22 cellular contexts compared by ENCODE assay signal in the genomic region with DNA sequence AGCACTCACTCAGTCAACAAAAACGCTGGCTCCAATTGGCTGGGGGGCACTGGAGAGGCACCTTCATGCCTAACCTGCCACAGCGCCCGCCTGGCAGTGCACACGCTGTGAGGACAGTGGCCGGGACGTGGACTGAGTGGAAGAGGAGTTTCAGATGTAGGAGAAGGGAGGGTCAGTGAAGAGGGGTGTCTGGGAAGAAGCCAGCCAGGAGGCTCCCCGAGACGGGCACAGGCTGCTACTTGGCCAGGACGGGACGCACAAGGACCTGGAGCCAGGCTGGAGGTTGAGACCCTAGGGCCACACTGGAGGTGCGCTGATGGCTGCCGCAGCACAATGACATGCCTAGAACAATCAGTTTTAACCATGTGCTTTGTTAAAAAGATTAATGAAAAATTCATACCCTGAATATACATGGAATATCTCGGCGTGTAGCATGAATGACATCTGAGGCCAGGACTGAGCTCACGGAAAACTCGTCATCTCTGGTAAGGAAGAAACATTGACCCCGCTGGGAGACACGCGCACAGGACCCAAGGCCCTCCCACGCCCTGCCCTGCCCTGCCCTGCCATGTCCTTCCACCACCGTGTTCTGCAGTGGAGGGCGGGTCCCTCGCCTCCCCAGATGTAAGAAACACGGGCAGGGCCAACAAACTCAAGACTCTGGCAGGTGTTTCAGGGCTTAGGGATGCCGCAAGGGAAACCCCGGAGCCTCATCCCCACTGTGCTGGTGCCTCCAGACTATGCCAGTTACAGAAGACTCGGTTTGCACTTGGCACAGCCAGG. TPM values are rescaled to one million over a fixed set of nuclear protein-coding genes. Genes with fewer than 3 reads are reported as not detected.
DNase-seq lines count a peak whose midpoint lies in the region; ATAC-seq, FAIRE-seq and TF ChIP-seq lines count a peak whose summit lies in the region.
"Had no signal": no experiment of that assay in that cellular context is flagged by ENCODE, and none has a peak within 500 bp of the region (broad histone marks: within the 10 kb centered on the region; RNA-seq: fewer than 3 reads in every experiment).

No MANE protein-coding gene starts in this region.

- H3K27ac ChIP-seq in OCI-LY3 (ENCODE audit: low read length) = no peak overlapping the region
- H3K27ac ChIP-seq: ascending aorta, right atrium auricular region, thoracic aorta had no signal

- no peaks in the 10 kb centered on the region for H3K9me3 ChIP-seq in OCI-LY3 (ENCODE audit: insufficient read depth, low read length)
- H3K9me3 ChIP-seq: ascending aorta, right atrium auricular region, thoracic aorta had no signal

- H3K9ac ChIP-seq in OCI-LY3 (ENCODE audit: low read length) = no peak overlapping the region

- H3K4me3 Mint-ChIP-seq in activated naive CD8-positive, alpha-beta T cell treated with anti-CD3 and anti-CD28 coated beads, Interleukin-2, amount 10 ng/mL, durations not matched to agents 7 days and 5 days = no peak overlapping the region
- no peak overlapping the region for H3K4me3 Mint-ChIP-seq in activated naive CD8-positive, alpha-beta T cell treated with anti-CD3 and anti-CD28 coated beads for 36 hours
- H3K4me3 Mint-ChIP-seq in stimulated activated memory B cell treated with anti-CD40 and anti-IgM and Interleukin-4, amounts not matched to agents 10 μg/mL and 1 μg/mL and 100 μg/mL, for 72 hours = peak overlapping the region; percentile 38
- H3K4me3 Mint-ChIP-seq: WTC11 had no signal

- peaks cover 19% of the 10 kb centered on the region for H3K4me1 Mint-ChIP-seq in activated naive CD8-positive, alpha-beta T cell treated with anti-CD3 and anti-CD28 coated beads, Interleukin-2, amount 10 ng/mL, durations not matched to agents 7 days and 5 days
- H3K4me1 Mint-ChIP-seq in activated naive CD8-positive, alpha-beta T cell treated with anti-CD3 and anti-CD28 coated beads for 36 hours = peaks cover 13% of the 10 kb centered on the region
- H3K4me1 Mint-ChIP-seq in stimulated activated memory B cell treated with anti-CD40 and anti-IgM and Interleukin-4, amounts not matched to agents 10 μg/mL and 1 μg/mL and 100 μg/mL, for 72 hours = peaks cover 36% of the 10 kb centered on the region
- H3K4me1 Mint-ChIP-seq: WTC11 had no signal

- in situ Hi-C loops in KBM-7 (cut with MboI; ENCODE audit: low pct_unique_long_range_greater_than_20kb, low sequenced_read_pairs) = no loop called here

- POLR2A ChIA-PET in activated naive CD8-positive, alpha-beta T cell treated with anti-CD3 and anti-CD28 coated beads, Interleukin-2, amount 10 ng/mL, durations not matched to agents 7 days and 5 days (lab: Charles Lee) = interaction anchor here (1.5 kb wide), 1 partner anchor 173 kb away, joined by 3 read pairs; no protein-coding TSS in a partner anchor

- peak overlapping the region; percentile 90 for H3K4me2 ChIP-seq in OCI-LY3 (ENCODE audit: low read length)

- H3K27me3 ChIP-seq in OCI-LY3 (ENCODE audit: low read depth, low read length) = no peaks in the 10 kb centered on the region
- H3K27me3 ChIP-seq: ascending aorta, right atrium auricular region had no signal

- H3K27me3 Mint-ChIP-seq in activated naive CD8-positive, alpha-beta T cell treated with anti-CD3 and anti-CD28 coated beads, Interleukin-2, amount 10 ng/mL, durations not matched to agents 7 days and 5 days = no peaks in the 10 kb centered on the region
- H3K27me3 Mint-ChIP-seq in activated naive CD8-positive, alpha-beta T cell treated with anti-CD3 and anti-CD28 coated beads for 36 hours = no peaks in the 10 kb centered on the region
- H3K27me3 Mint-ChIP-seq in stimulated activated memory B cell treated with anti-CD40 and anti-IgM and Interleukin-4, amounts not matched to agents 10 μg/mL and 1 μg/mL and 100 μg/mL, for 72 hours = no peaks in the 10 kb centered on the region
- H3K27me3 Mint-ChIP-seq: central memory CD8-positive, alpha-beta T cell had no signal

- H2AFZ ChIP-seq in OCI-LY3 (ENCODE audit: low read depth, low read length) = no peak overlapping the region

- H3K4me1 ChIP-seq in OCI-LY3 (ENCODE audit: low read length) = peaks cover 26% of the 10 kb centered on the region

- H3K27ac Mint-ChIP-seq in activated naive CD8-positive, alpha-beta T cell treated with anti-CD3 and anti-CD28 coated beads, Interleukin-2, amount 10 ng/mL, durations not matched to agents 7 days and 5 days = peak overlapping the region; percentile 79
- no peak overlapping the region for H3K27ac Mint-ChIP-seq in activated naive CD8-positive, alpha-beta T cell treated with anti-CD3 and anti-CD28 coated beads for 36 hours
- peak overlapping the region; percentile 83 for H3K27ac Mint-ChIP-seq in stimulated activated memory B cell treated with anti-CD40 and anti-IgM and Interleukin-4, amounts not matched to agents 10 μg/mL and 1 μg/mL and 100 μg/mL, for 72 hours
- H3K27ac Mint-ChIP-seq: WTC11 had no signal

- ATAC-seq in activated naive CD8-positive, alpha-beta T cell treated with anti-CD3 and anti-CD28 coated beads, Interleukin-2, amount 10 ng/mL, durations not matched to agents 7 days and 5 days (ENCODE audit: low read depth) = no peak
- no peak for ATAC-seq in stimulated activated memory B cell treated with anti-CD40 and anti-IgM and Interleukin-4, amounts not matched to agents 10 μg/mL and 1 μg/mL and 100 μg/mL, for 72 hours
- ATAC-seq: WTC11 had no signal

- no peak for FAIRE-seq in RCC 7860 (lab: Jason Lieb, UNC)
- FAIRE-seq: frontal cortex had no signal

- TF ChIP-seq CTCF in OCI-LY3 (IDR thresholded peaks at IDR 0.05; ENCODE audit: low read depth, low read length) = no peak

- H3K79me2 ChIP-seq in OCI-LY3 (ENCODE audit: low read length) = no peaks in the 10 kb centered on the region

- H3K36me3 ChIP-seq in OCI-LY3 (replicated peaks; ENCODE audit: low read depth, low read length) = no peaks in the 10 kb centered on the region

- H3K36me3 Mint-ChIP-seq in activated naive CD8-positive, alpha-beta T cell treated with anti-CD3 and anti-CD28 coated beads, Interleukin-2, amount 10 ng/mL, durations not matched to agents 7 days and 5 days = no peaks in the 10 kb centered on the region
- no peaks in the 10 kb centered on the region for H3K36me3 Mint-ChIP-seq in activated naive CD8-positive, alpha-beta T cell treated with anti-CD3 and anti-CD28 coated beads for 36 hours
- peaks cover 66% of the 10 kb centered on the region for H3K36me3 Mint-ChIP-seq in stimulated activated memory B cell treated with anti-CD40 and anti-IgM and Interleukin-4, amounts not matched to agents 10 μg/mL and 1 μg/mL and 100 μg/mL, for 72 hours

- no peak for DNase-seq in activated naive CD8-positive, alpha-beta T cell treated with anti-CD3 and anti-CD28 coated beads, Interleukin-2, amount 10 ng/mL, durations not matched to agents 7 days and 5 days
- no peak for DNase-seq in activated naive CD8-positive, alpha-beta T cell treated with anti-CD3 and anti-CD28 coated beads for 36 hours
- DNase-seq in islet precursor cell (peak; percentile 34), RCC 7860 (ENCODE audit: low spot score) (no peak), KBM-7 (no peak), GF-D8 (lab: John Stamatoyannopoulos, UW) (no peak)
- DNase-seq: DND-41, erythroblast, NCI-H1436 treated with DMSO at 0.1 percent for 48 hours, NCI-H2171, NCI-H526, nucleus accumbens, SHP77 treated with DMSO at 0.1 percent for 48 hours had no signal

- H3K4me3 ChIP-seq in OCI-LY3 (ENCODE audit: low read length) = peak overlapping the region; percentile 69
- H3K4me3 ChIP-seq: ascending aorta, right atrium auricular region, thoracic aorta had no signal

- no peaks in the 10 kb centered on the region for H3K9me3 Mint-ChIP-seq in activated naive CD8-positive, alpha-beta T cell treated with anti-CD3 and anti-CD28 coated beads, Interleukin-2, amount 10 ng/mL, durations not matched to agents 7 days and 5 days
- no peaks in the 10 kb centered on the region for H3K9me3 Mint-ChIP-seq in activated naive CD8-positive, alpha-beta T cell treated with anti-CD3 and anti-CD28 coated beads for 36 hours
- no peaks in the 10 kb centered on the region for H3K9me3 Mint-ChIP-seq in stimulated activated memory B cell treated with anti-CD40 and anti-IgM and Interleukin-4, amounts not matched to agents 10 μg/mL and 1 μg/mL and 100 μg/mL, for 72 hours
- H3K9me3 Mint-ChIP-seq: central memory CD8-positive, alpha-beta T cell; WTC11 had no signal

- no peaks in the 10 kb centered on the region for H4K20me1 ChIP-seq in OCI-LY3 (ENCODE audit: insufficient read depth, low read length)

RNA-seq across cellular contexts. Expression of a gene that starts 25.0 kb away (rescaled TPM):
- total RNA-seq in activated naive CD8-positive, alpha-beta T cell treated with anti-CD3 and anti-CD28 coated beads, Interleukin-2, amount 10 ng/mL, durations not matched to agents 7 days and 5 days = 1 to 10 TPM; 2.5 to 2.9 TPM
- 1 to 10 TPM in 1 of 2 experiments, under 1 TPM in 1; 0.72 to 2.0 TPM for total RNA-seq in activated naive CD8-positive, alpha-beta T cell treated with anti-CD3 and anti-CD28 coated beads for 36 hours
- total RNA-seq: HT1080 had no signal
